ENCODE assay signal across 21 cellular contexts in the genomic region with DNA sequence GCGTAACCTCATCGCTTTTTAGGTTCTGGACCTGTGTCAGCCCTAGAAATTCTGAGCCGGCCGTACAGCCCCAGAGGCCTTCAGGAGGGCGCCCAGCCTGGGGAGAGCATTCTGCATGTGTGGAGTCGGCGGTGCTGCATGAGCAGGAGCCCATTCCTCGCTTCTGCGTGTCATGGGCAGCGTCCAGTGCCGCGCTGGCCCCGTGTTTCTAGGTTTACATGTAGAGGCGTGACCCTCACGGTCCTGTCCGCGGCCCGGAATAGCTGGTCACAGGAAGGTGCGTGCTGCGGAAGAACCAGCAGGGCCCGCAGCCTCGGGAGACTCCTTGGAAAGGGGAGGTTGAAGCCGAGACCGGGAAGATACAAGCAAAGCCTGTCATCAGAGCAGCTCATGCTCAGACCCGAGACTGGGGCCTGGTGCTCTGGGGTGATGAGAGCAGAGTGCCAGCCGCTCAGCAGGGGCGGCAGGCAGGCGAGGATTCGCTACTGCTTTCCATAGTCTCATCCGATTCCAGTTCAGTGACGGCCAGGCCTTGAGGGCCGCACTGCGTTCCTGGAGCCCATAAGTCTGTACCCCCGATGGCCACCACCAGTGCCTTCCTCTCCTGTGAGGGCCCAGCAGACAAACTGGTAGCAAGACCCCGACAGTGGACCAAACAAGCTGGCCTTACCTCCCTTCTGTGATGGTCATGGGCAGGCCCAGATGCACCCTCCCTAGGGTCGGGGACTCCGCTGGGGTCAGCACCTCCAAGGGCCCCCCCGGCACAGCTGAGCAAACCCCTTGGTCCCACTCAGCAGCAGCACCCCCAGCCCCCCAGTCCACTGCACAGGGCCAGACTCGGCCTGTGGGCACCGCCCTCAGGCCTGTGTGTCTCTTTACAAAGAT. TPM values are rescaled to one million over a fixed set of nuclear protein-coding genes. Genes with fewer than 3 reads are reported as not detected.
DNase-seq lines count a peak whose midpoint lies in the region; ATAC-seq, FAIRE-seq and TF ChIP-seq lines count a peak whose summit lies in the region.
"Had no signal": no experiment of that assay in that cellular context is flagged by ENCODE, and none has a peak within 500 bp of the region (broad histone marks: within the 10 kb centered on the region; RNA-seq: fewer than 3 reads in every experiment).

No MANE protein-coding gene starts in this region.

- no peak overlapping the region for H2AFZ ChIP-seq in OCI-LY3 (ENCODE audit: low read depth, low read length)
- H2AFZ ChIP-seq: hepatocyte had no signal

- H3K27me3 ChIP-seq in OCI-LY3 (ENCODE audit: low read depth, low read length), result no peaks in the 10 kb centered on the region
- H3K27me3 ChIP-seq: BLaER1, hepatocyte, MG63 had no signal

- H3K9me3 ChIP-seq in OCI-LY3 (ENCODE audit: insufficient read depth, low read length) (no peaks in the 10 kb centered on the region), kidney (ENCODE audit: control insufficient read depth in 1 of 2, low read length in 2 of 2) (no peaks in the 10 kb centered on the region)
- H3K9me3 ChIP-seq: BLaER1, Caco-2, MG63 had no signal

- POLR2A ChIA-PET in activated CD8-positive, alpha-beta T cell treated with anti-CD3 and anti-CD28 coated beads, Interleukin-2, amount 10 ng/mL, durations not matched to agents 7 days and 5 days (lab: Charles Lee), result no interaction called here
- POLR2A ChIA-PET in activated CD8-positive, alpha-beta T cell treated with anti-CD3 and anti-CD28 coated beads for 36 hours (lab: Charles Lee), result interaction anchor here (1.0 to 1.7 kb wide), 4 partner anchors 10 to 149 kb away, joined by 3 to 8 read pairs (median 4); no protein-coding TSS in a partner anchor

- H3K36me3 ChIP-seq in OCI-LY3 (replicated peaks; ENCODE audit: low read depth, low read length) (peaks cover 19% of the 10 kb centered on the region), kidney (ENCODE audit: control insufficient read depth in 1 of 2, insufficient read depth in 2 of 2, low read length in 2 of 2) (peaks cover 0 to 4% of the 10 kb centered on the region in 2 donors)
- H3K36me3 ChIP-seq: MG63 had no signal

- peaks cover 6% of the 10 kb centered on the region for H3K36me3 Mint-ChIP-seq in activated CD8-positive, alpha-beta T cell treated with anti-CD3 and anti-CD28 coated beads, Interleukin-2, amount 10 ng/mL, durations not matched to agents 7 days and 5 days (ENCODE audit: low read depth)
- peaks cover 2% of the 10 kb centered on the region for H3K36me3 Mint-ChIP-seq in activated CD8-positive, alpha-beta T cell treated with anti-CD3 and anti-CD28 coated beads for 36 hours (ENCODE audit: low read depth)
- H3K36me3 Mint-ChIP-seq in stimulated activated naive B cell treated with anti-CD40 and anti-IgM and Interleukin-4, amounts not matched to agents 10 μg/mL and 1 μg/mL and 100 μg/mL, for 72 hours, result peaks cover 18 to 19% of the 10 kb centered on the region in 2 donors
- H3K36me3 Mint-ChIP-seq: activated naive CD8-positive, alpha-beta T cell treated with anti-CD3 and anti-CD28 coated beads for 36 hours had no signal

- H3K4me1 Mint-ChIP-seq in activated CD8-positive, alpha-beta T cell treated with anti-CD3 and anti-CD28 coated beads, Interleukin-2, amount 10 ng/mL, durations not matched to agents 7 days and 5 days (ENCODE audit: low read depth), result peaks cover 9% of the 10 kb centered on the region
- peaks cover 8% of the 10 kb centered on the region for H3K4me1 Mint-ChIP-seq in activated CD8-positive, alpha-beta T cell treated with anti-CD3 and anti-CD28 coated beads for 36 hours (ENCODE audit: low read depth)
- peaks cover 13 to 25% of the 10 kb centered on the region in 2 donors for H3K4me1 Mint-ChIP-seq in stimulated activated naive B cell treated with anti-CD40 and anti-IgM and Interleukin-4, amounts not matched to agents 10 μg/mL and 1 μg/mL and 100 μg/mL, for 72 hours

- CTCF ChIA-PET in activated CD8-positive, alpha-beta T cell treated with anti-CD3 and anti-CD28 coated beads, Interleukin-2, amount 10 ng/mL, durations not matched to agents 7 days and 5 days (lab: Charles Lee), result interaction anchor here (0.8 to 5.4 kb wide), 23 partner anchors 8 to 276 kb away, joined by 3 to 70 read pairs (median 5); a partner anchor contains a TSS
- CTCF ChIA-PET in activated CD8-positive, alpha-beta T cell treated with anti-CD3 and anti-CD28 coated beads for 36 hours (lab: Charles Lee), result interaction anchor here (0.6 to 9.6 kb wide), 31 partner anchors 10 to 310 kb away, joined by 3 to 135 read pairs (median 4); a partner anchor contains a TSS

- no peaks in the 10 kb centered on the region for H4K20me1 ChIP-seq in OCI-LY3 (ENCODE audit: insufficient read depth, low read length)

- H3K9ac ChIP-seq in OCI-LY3 (ENCODE audit: low read length), result peak overlapping the region; percentile 55; the same call in 1 of the 2 replicates
- no peak overlapping the region for H3K9ac ChIP-seq in kidney (ENCODE audit: low read length in 2 of 2)
- H3K9ac ChIP-seq: BLaER1 had no signal

- FAIRE-seq in kidney (lab: Jason Lieb, UNC), result no peak
- FAIRE-seq: A204.1 had no signal

- no peaks in the 10 kb centered on the region for H3K9me3 Mint-ChIP-seq in activated CD8-positive, alpha-beta T cell treated with anti-CD3 and anti-CD28 coated beads, Interleukin-2, amount 10 ng/mL, durations not matched to agents 7 days and 5 days (ENCODE audit: insufficient read depth)
- H3K9me3 Mint-ChIP-seq in activated CD8-positive, alpha-beta T cell treated with anti-CD3 and anti-CD28 coated beads for 36 hours, result no peaks in the 10 kb centered on the region
- H3K9me3 Mint-ChIP-seq in stimulated activated naive B cell treated with anti-CD40 and anti-IgM and Interleukin-4, amounts not matched to agents 10 μg/mL and 1 μg/mL and 100 μg/mL, for 72 hours, result no peaks in the 10 kb centered on the region
- H3K9me3 Mint-ChIP-seq: activated naive CD8-positive, alpha-beta T cell treated with anti-CD3 and anti-CD28 coated beads for 36 hours; activated T-helper 17 cell treated with anti-CD3 and anti-CD28 coated beads, Interleukin-2, amount 50 U/mL, for 72 hours; H9 had no signal

- peak overlapping the region; percentile 84 for H3K27ac ChIP-seq in OCI-LY3 (ENCODE audit: low read length)
- H3K27ac ChIP-seq in kidney (ENCODE audit: low read depth in 2 of 2, low read length in 2 of 2), result no peak overlapping the region
- H3K27ac ChIP-seq: BLaER1, hepatocyte had no signal

- no peak for DNase-seq in activated CD8-positive, alpha-beta T cell treated with anti-CD3 and anti-CD28 coated beads, Interleukin-2, amount 10 ng/mL, durations not matched to agents 7 days and 5 days
- no peak for DNase-seq in activated CD8-positive, alpha-beta T cell treated with anti-CD3 and anti-CD28 coated beads for 36 hours
- peak; percentile 80 for DNase-seq in kidney
- no peak for DNase-seq in stimulated activated naive B cell treated with anti-CD40 and anti-IgM and Interleukin-4, amounts not matched to agents 10 μg/mL and 1 μg/mL and 100 μg/mL, for 72 hours
- no peak for DNase-seq in activated effector memory CD4-positive, alpha-beta T cell treated with Interleukin-2 at 50 U/mL for 16 hours
- no peak for DNase-seq in activated CD8-positive, alpha-beta memory T cell treated with anti-CD3 and anti-CD28 coated beads for 24 hours
- DNase-seq: cerebellar nuclear complex, foreskin melanocyte, NCI-H2171, NCI-H524 treated with DMSO at 0.1 percent for 48 hours had no signal

- H3K4me1 ChIP-seq in OCI-LY3 (ENCODE audit: low read length) (peaks cover 64% of the 10 kb centered on the region), kidney (ENCODE audit: control insufficient read depth in 1 of 2, insufficient read depth in 1 of 2, low read depth in 1 of 2, low read length in 2 of 2) (no peaks in the 10 kb centered on the region)
- H3K4me1 ChIP-seq: Caco-2 had no signal

- no peaks in the 10 kb centered on the region for H3K79me2 ChIP-seq in OCI-LY3 (ENCODE audit: low read length)
- H3K79me2 ChIP-seq: hepatocyte had no signal

- peak; percentile 6 for ATAC-seq in activated CD8-positive, alpha-beta T cell treated with anti-CD3 and anti-CD28 coated beads, Interleukin-2, amount 10 ng/mL, durations not matched to agents 7 days and 5 days
- ATAC-seq in activated CD8-positive, alpha-beta T cell treated with anti-CD3 and anti-CD28 coated beads for 36 hours, result no peak
- peak; percentile 4 to 13 for ATAC-seq in stimulated activated naive B cell treated with anti-CD40 and anti-IgM and Interleukin-4, amounts not matched to agents 10 μg/mL and 1 μg/mL and 100 μg/mL, for 72 hours (replicated peaks)
- ATAC-seq in HG03378 (IDR thresholded peaks at IDR 0.05; ENCODE audit: unreplicated experiment), result no peak

- no peak overlapping the region for H3K27ac Mint-ChIP-seq in activated CD8-positive, alpha-beta T cell treated with anti-CD3 and anti-CD28 coated beads, Interleukin-2, amount 10 ng/mL, durations not matched to agents 7 days and 5 days
- H3K27ac Mint-ChIP-seq in activated CD8-positive, alpha-beta T cell treated with anti-CD3 and anti-CD28 coated beads for 36 hours, result no peak overlapping the region
- H3K27ac Mint-ChIP-seq in stimulated activated naive B cell treated with anti-CD40 and anti-IgM and Interleukin-4, amounts not matched to agents 10 μg/mL and 1 μg/mL and 100 μg/mL, for 72 hours, result no peak overlapping the region
- H3K27ac Mint-ChIP-seq: activated naive CD8-positive, alpha-beta T cell treated with anti-CD3 and anti-CD28 coated beads for 36 hours; activated T-helper 17 cell treated with anti-CD3 and anti-CD28 coated beads, Interleukin-2, amount 50 U/mL, for 72 hours; H9 had no signal

- no peak for TF ChIP-seq CTCF in activated CD8-positive, alpha-beta T cell treated with anti-CD3 and anti-CD28 coated beads for 36 hours (IDR thresholded peaks at IDR 0.05)
- TF ChIP-seq CTCF in OCI-LY3 (IDR thresholded peaks at IDR 0.05; ENCODE audit: low read depth, low read length), result no peak
- no peak for TF ChIP-seq CTCF in kidney (IDR thresholded peaks at IDR 0.05; ENCODE audit: borderline replicate concordance, extremely low read depth, insufficient read depth)

- H3K4me3 Mint-ChIP-seq in activated CD8-positive, alpha-beta T cell treated with anti-CD3 and anti-CD28 coated beads, Interleukin-2, amount 10 ng/mL, durations not matched to agents 7 days and 5 days, result no peak overlapping the region
- H3K4me3 Mint-ChIP-seq in activated CD8-positive, alpha-beta T cell treated with anti-CD3 and anti-CD28 coated beads for 36 hours, result no peak overlapping the region
- no peak overlapping the region for H3K4me3 Mint-ChIP-seq in stimulated activated naive B cell treated with anti-CD40 and anti-IgM and Interleukin-4, amounts not matched to agents 10 μg/mL and 1 μg/mL and 100 μg/mL, for 72 hours
- H3K4me3 Mint-ChIP-seq: activated naive CD8-positive, alpha-beta T cell treated with anti-CD3 and anti-CD28 coated beads for 36 hours; H9 had no signal

- no peaks in the 10 kb centered on the region for H3K27me3 Mint-ChIP-seq in activated CD8-positive, alpha-beta T cell treated with anti-CD3 and anti-CD28 coated beads, Interleukin-2, amount 10 ng/mL, durations not matched to agents 7 days and 5 days (ENCODE audit: low read depth)
- H3K27me3 Mint-ChIP-seq in activated CD8-positive, alpha-beta T cell treated with anti-CD3 and anti-CD28 coated beads for 36 hours, result no peaks in the 10 kb centered on the region
- no peaks in the 10 kb centered on the region for H3K27me3 Mint-ChIP-seq in stimulated activated naive B cell treated with anti-CD40 and anti-IgM and Interleukin-4, amounts not matched to agents 10 μg/mL and 1 μg/mL and 100 μg/mL, for 72 hours
- H3K27me3 Mint-ChIP-seq: activated naive CD8-positive, alpha-beta T cell treated with anti-CD3 and anti-CD28 coated beads for 36 hours; activated T-helper 17 cell treated with anti-CD3 and anti-CD28 coated beads, Interleukin-2, amount 50 U/mL, for 72 hours had no signal

- intact Hi-C loops in activated CD8-positive, alpha-beta T cell treated with anti-CD3 and anti-CD28 coated beads for 36 hours (cut with micrococcal nuclease), result loop anchor here (2.0 kb wide), 2 partner anchors 149 to 265 kb away; no protein-coding TSS in a partner anchor
- intact Hi-C loops in kidney (cut with DNase I), result loop anchor here (2.0 to 5.0 kb wide), 2 partner anchors 149 to 262 kb away; no protein-coding TSS in a partner anchor

- H3K4me2 ChIP-seq in OCI-LY3 (ENCODE audit: low read length), result peak overlapping the region; percentile 82
- H3K4me2 ChIP-seq: hepatocyte had no signal

- H3K4me3 ChIP-seq in OCI-LY3 (ENCODE audit: low read length), result peak overlapping the region; percentile 55; the same call in 1 of the 2 replicates
- no peak overlapping the region for H3K4me3 ChIP-seq in kidney (ENCODE audit: low read length in 2 of 2)
- H3K4me3 ChIP-seq: BLaER1, hepatocyte, lung, MG63 had no signal

RNA-seq across cellular contexts. Expression of a gene that starts 15.6 kb away (rescaled TPM):
- total RNA-seq in activated CD8-positive, alpha-beta T cell treated with anti-CD3 and anti-CD28 coated beads, Interleukin-2, amount 10 ng/mL, durations not matched to agents 7 days and 5 days, result 10 to 100 TPM; 26.5 to 28.1 TPM
- total RNA-seq in activated CD8-positive, alpha-beta T cell treated with anti-CD3 and anti-CD28 coated beads for 36 hours, result 10 to 100 TPM; 97.2 to 98.3 TPM
- total RNA-seq in kidney, result 17.2 TPM
- polyA plus RNA-seq in kidney (ENCODE audit: insufficient read depth, low read depth, low replicate concordance), result 4.3 TPM

Comparison
In these comparisons a context has a peak if more than half of its experiments do, and no peak if none do; other contexts are left out.
1. ATAC-seq: peak in activated CD8-positive, alpha-beta T cell treated with anti-CD3 and anti-CD28 coated beads, Interleukin-2, amount 10 ng/mL, durations not matched to agents 7 days and 5 days (single experiment) and stimulated activated naive B cell treated with anti-CD40 and anti-IgM and Interleukin-4, amounts not matched to agents 10 μg/mL and 1 μg/mL and 100 μg/mL, for 72 hours (2 of 2); none in activated CD8-positive, alpha-beta T cell treated with anti-CD3 and anti-CD28 coated beads for 36 hours (single experiment) and HG03378 (single experiment).